Comparison of ENCODE assay signal across 9 cellular contexts in genomic region chr7:87475359-87476178, GRCh38. TPM values are rescaled to one million over a fixed set of nuclear protein-coding genes. Genes with fewer than 3 reads are reported as not detected.
DNase-seq lines count a peak whose midpoint lies in the region; ATAC-seq and TF ChIP-seq lines count a peak whose summit lies in the region.
"Had no signal": no experiment of that assay in that cellular context is flagged by ENCODE, and none has a peak within 500 bp of the region (broad histone marks: within the 10 kb centered on the region; RNA-seq: fewer than 3 reads in every experiment).

ABCB4 (minus strand) TSS chr7:87475680; CDS start chr7:87475465, 215 bp downstream.

- no peaks in the 10 kb centered on the region for H3K36me3 ChIP-seq in Peyer's patch
- no peaks in the 10 kb centered on the region for H3K36me3 ChIP-seq in parathyroid adenoma (ENCODE audit: control insufficient read depth, insufficient read depth, low read length)

- peak within 1 kb of the TSS in 3 of 4 donors; percentile 13 to 82 (median 69) for H3K27ac ChIP-seq in Peyer's patch
- no peak within 1 kb of the TSS for H3K27ac ChIP-seq in foreskin keratinocyte
- no peak within 1 kb of the TSS for H3K27ac ChIP-seq in parathyroid adenoma
- no peak within 1 kb of the TSS for H3K27ac ChIP-seq in RWPE1
- H3K27ac ChIP-seq: 22Rv1 had no signal

- POLR2A ChIA-PET in RWPE1 (lab: Yijun Ruan, JAX; ENCODE audit: low non-redundant PET) = no interaction called here

- no peak within 1 kb of the TSS for H3K9ac ChIP-seq in parathyroid adenoma

- H2AFZ ChIP-seq in parathyroid adenoma = peak within 1 kb of the TSS; percentile 65

- H3K79me2 ChIP-seq in parathyroid adenoma = no peaks in the 10 kb centered on the region

- no peak for TF ChIP-seq POLR2A in Peyer's patch (IDR thresholded peaks at IDR 0.05)

- no peaks in the 10 kb centered on the region for H3K9me3 ChIP-seq in Peyer's patch
- no peaks in the 10 kb centered on the region for H3K9me3 ChIP-seq in parathyroid adenoma (ENCODE audit: control insufficient read depth, low read length)

- CTCF ChIA-PET in RWPE1 (lab: Yijun Ruan, JAX) = no interaction called here

- peak within 1 kb of the TSS; percentile 67 for H3K4me2 ChIP-seq in parathyroid adenoma (ENCODE audit: low read length)

- H3K27me3 ChIP-seq in Peyer's patch = no peaks in the 10 kb centered on the region
- H3K27me3 ChIP-seq in foreskin keratinocyte = peaks cover 71% of the 10 kb centered on the region
- H3K27me3 ChIP-seq in parathyroid adenoma (ENCODE audit: control insufficient read depth, insufficient read depth, low read length) = peaks cover 3% of the 10 kb centered on the region

- ATAC-seq in GM21786 (IDR thresholded peaks at IDR 0.05; ENCODE audit: unreplicated experiment) = peak; percentile 17
- ATAC-seq in foreskin keratinocyte = peak; percentile 41

- DNase-seq in DMS 273 (lab: John Stamatoyannopoulos, UW; ENCODE audit: unreplicated experiment) = peak; percentile 33
- DNase-seq in DMS 273 treated with DMSO at 0.1 percent for 48 hours (lab: John Stamatoyannopoulos, UW) = no peak
- peak; percentile 33 to 59 (median 58) for DNase-seq in Peyer's patch
- no peak for DNase-seq in foreskin keratinocyte
- no peak for DNase-seq in pons (ENCODE audit: low spot score)
- no peak for DNase-seq in RWPE1 (ENCODE audit: low spot score)

- TF ChIP-seq CTCF in Peyer's patch (IDR thresholded peaks at IDR 0.05) = no peak
- TF ChIP-seq CTCF in foreskin keratinocyte (conservative IDR thresholded peaks at IDR 0.05) = no peak
- TF ChIP-seq CTCF in parathyroid adenoma (IDR thresholded peaks at IDR 0.05) = no peak
- TF ChIP-seq CTCF in RWPE1 (conservative IDR thresholded peaks at IDR 0.05; ENCODE audit: low read depth) = no peak

- H3K4me1 ChIP-seq in Peyer's patch = peaks cover 0 to 19% (median 2%) of the 10 kb centered on the region in 4 donors
- no peaks in the 10 kb centered on the region for H3K4me1 ChIP-seq in foreskin keratinocyte
- no peaks in the 10 kb centered on the region for H3K4me1 ChIP-seq in parathyroid adenoma

- H3K4me3 ChIP-seq in Peyer's patch = peak within 1 kb of the TSS; percentile 42 to 63 (median 56)
- peak within 1 kb of the TSS; percentile 25 for H3K4me3 ChIP-seq in parathyroid adenoma (ENCODE audit: low read depth, low read length)

RNA-seq across cellular contexts. Expression of gene ABCB4, which starts in this region (rescaled TPM):
- total RNA-seq in Peyer's patch = 10 to 100 TPM in 1 of 4 donors, 1 to 10 TPM in 1, under 1 TPM in 2; 0.70 to 16.5 (median 1.1) TPM
- total RNA-seq in foreskin keratinocyte = not detected in 2 replicates
- polyA plus RNA-seq in foreskin keratinocyte = 0.01 TPM in 1 of 2 replicates, not detected in the other

Comparison
In these comparisons a context has a peak if more than half of its experiments do, and no peak if none do; other contexts are left out.
1. DNase-seq: peak in DMS 273 (single experiment) and Peyer's patch (3 of 3); none in DMS 273 treated with DMSO at 0.1 percent for 48 hours (single experiment), foreskin keratinocyte (0 of 2), pons (single experiment) and RWPE1 (single experiment).
2. Peak in ATAC-seq in foreskin keratinocyte; RNA of the gene not detected or under 1 TPM.
3. H3K27ac ChIP-seq: peak in Peyer's patch (3 of 4); none in foreskin keratinocyte (single experiment), parathyroid adenoma (single experiment) and RWPE1 (single experiment).